8 cellular contexts compared by ENCODE assay signal in the genomic region with DNA sequence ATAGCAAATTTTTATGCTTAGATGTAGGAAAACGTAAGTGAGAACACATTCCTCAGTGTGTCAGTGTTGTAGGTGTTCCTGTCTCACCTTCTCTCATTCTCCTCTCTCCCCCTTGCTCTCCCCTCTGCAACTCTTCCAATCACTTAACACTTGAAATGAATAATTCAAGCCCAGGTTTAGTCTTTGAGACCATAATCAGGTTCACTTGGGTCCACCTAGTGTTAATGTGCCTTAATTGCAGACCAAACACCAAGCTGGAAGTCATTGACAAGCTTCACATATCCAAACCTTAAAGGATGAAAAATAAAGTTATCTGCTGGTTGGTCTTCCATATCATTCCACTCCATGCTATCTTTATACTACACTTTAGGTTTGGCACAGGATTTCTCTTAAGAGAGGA.
A peak's percentile ranks its signal among the peaks of the same experiment; 100 is the strongest.
DNase-seq lines count a peak whose midpoint lies in the region; ATAC-seq and TF ChIP-seq lines count a peak whose summit lies in the region.

No MANE protein-coding gene starts in this region.

- DNase-seq in AML-193 (lab: John Stamatoyannopoulos, UW) (peak; percentile 45 to 59), NT2/D1 (ENCODE audit: low read depth, low spot score) (peak; percentile 8), fibroblast of pulmonary artery (ENCODE audit: low read depth) (peak; percentile 34), NCI-H774 (lab: John Stamatoyannopoulos, UW) (no peak), activated T-cell treated with anti-CD3 and anti-CD28 coated beads for 4 hours (no peak)

- no peak overlapping the region for H3K9ac ChIP-seq in NT2/D1 (ENCODE audit: insufficient read length, low read depth)

- no peaks in the 10 kb centered on the region for H3K4me1 ChIP-seq in NT2/D1 (ENCODE audit: insufficient read depth, insufficient read length)

- ATAC-seq in GM18909 (IDR thresholded peaks at IDR 0.05; ENCODE audit: poor library complexity, unreplicated experiment) (peak; percentile 50), GM21576 (IDR thresholded peaks at IDR 0.05; ENCODE audit: unreplicated experiment) (no peak), GM19395 (IDR thresholded peaks at IDR 0.05; ENCODE audit: unreplicated experiment) (no peak)

- peaks cover 14% of the 10 kb centered on the region for H3K36me3 ChIP-seq in NT2/D1 (ENCODE audit: insufficient read depth, insufficient read length, low read length)

- peak; percentile 54 for TF ChIP-seq CTCF in fibroblast of pulmonary artery (IDR thresholded peaks at IDR 0.05; ENCODE audit: low read length, missing control alignments)

- H3K9me3 ChIP-seq in NT2/D1 (ENCODE audit: insufficient read depth, low read length): peaks cover under 1% of the 10 kb centered on the region

- H3K27me3 ChIP-seq in NT2/D1 (ENCODE audit: insufficient read depth, insufficient read length): no peaks in the 10 kb centered on the region

- H3K4me3 ChIP-seq in NT2/D1 (ENCODE audit: insufficient read length, low read depth) (no peak overlapping the region), fibroblast of pulmonary artery (replicated peaks; ENCODE audit: low read depth, low read length) (no peak overlapping the region)

Comparison
In these comparisons a context has a peak if more than half of its experiments do, and no peak if none do; other contexts are left out.
1. DNase-seq: peak in AML-193 (2 of 2), NT2/D1 (single experiment) and fibroblast of pulmonary artery (single experiment); none in NCI-H774 (single experiment) and activated T-cell treated with anti-CD3 and anti-CD28 coated beads for 4 hours (single experiment).